ENCODE assay signal across 8 cellular contexts in the genomic region with DNA sequence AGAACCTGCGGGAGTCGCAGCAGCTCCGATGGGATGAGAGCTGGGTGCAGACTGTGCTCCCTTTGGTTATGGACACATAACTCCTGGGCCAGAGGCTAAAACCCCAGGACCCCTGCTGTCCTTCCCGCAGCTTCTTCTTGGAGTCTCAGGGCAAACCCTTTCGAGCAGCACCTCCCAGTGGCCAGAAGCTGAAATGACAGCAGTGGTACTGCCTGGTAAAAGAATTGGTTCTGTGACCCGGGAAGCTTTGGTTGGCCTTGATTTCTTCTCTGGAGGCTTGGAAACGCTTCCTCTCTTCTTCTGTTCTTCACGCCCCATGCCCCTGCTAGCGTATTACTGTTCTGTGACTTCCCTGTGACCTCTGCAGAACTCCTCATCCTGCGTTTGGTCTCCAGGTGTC. TPM values are rescaled to one million over a fixed set of nuclear protein-coding genes. Genes with fewer than 3 reads are reported as not detected.
DNase-seq lines count a peak whose midpoint lies in the region; ATAC-seq and TF ChIP-seq lines count a peak whose summit lies in the region.
"Not testable (repeated sequence)": the region's sequence is repeated elsewhere in the genome, so short reads cannot be mapped to it uniquely, and the experiment has no call there.

No MANE protein-coding gene starts in this region.

- H3K9me2 ChIP-seq in HCT116 (ENCODE audit: insufficient read depth) = not testable (repeated sequence)

- POLR2A ChIA-PET in HCT116 (lab: Charles Lee) = not testable (repeated sequence)

- H3K9me3 ChIP-seq in BE2C; HCT116 (ENCODE audit: control insufficient read depth in 1 of 2, insufficient read depth in 1 of 2, low read depth in 1 of 2, low read length in 2 of 2): not testable (repeated sequence)

- DNase-seq in BE2C = peak; percentile 70
- DNase-seq in HCT116 (ENCODE audit: low read depth, low spot score) = peak; percentile 29
- DNase-seq in NCI-H69 (lab: John Stamatoyannopoulos, UW) = peak; percentile 54
- DNase-seq in activated CD4-positive, CD25-positive, alpha-beta regulatory T cell treated with anti-CD3 and anti-CD28 coated beads, Interleukin-2, amount 50 U/mL, for 72 hours = peak; percentile 59
- peak in 39 of 58 donors; percentile 0 to 64 (median 15) for DNase-seq in anterior cingulate cortex (lab: John Stamatoyannopoulos, UW)
- DNase-seq in fibroblast of villous mesenchyme (ENCODE audit: low read depth) = peak; percentile 48
- peak; percentile 42 for DNase-seq in naive B cell
- peak; percentile 16 for DNase-seq in stimulated activated CD8-positive, alpha-beta memory T cell treated with anti-CD3 and anti-CD28 coated beads, Interleukin-15, amount 100 ng/mL, for 24 hours (ENCODE audit: low read depth)

- H3K27me3 Mint-ChIP-seq in naive B cell = not testable (repeated sequence)

- CTCF ChIA-PET in HCT116 (lab: Charles Lee) = interaction anchor here (1.1 kb wide), 3 partner anchors 9 to 109 kb away, joined by 3 to 4 read pairs (median 4); no protein-coding TSS in a partner anchor

- intact Hi-C loops in HCT116 (cut with micrococcal nuclease) = not testable (repeated sequence)

- H3K4me1 ChIP-seq in BE2C; HCT116 (ENCODE audit: control insufficient read depth in 1 of 2, insufficient read depth in 2 of 2, low read length in 2 of 2): not testable (repeated sequence)

- H3K4me1 Mint-ChIP-seq in naive B cell = not testable (repeated sequence)

- H3K9me3 Mint-ChIP-seq in naive B cell = not testable (repeated sequence)

- H3K4me2 ChIP-seq in HCT116 (ENCODE audit: low read length) = not testable (repeated sequence)

- peaks cover 0 to 14% of the 10 kb centered on the region in 2 donors for H3K36me3 Mint-ChIP-seq in naive B cell

- not testable (repeated sequence) for ATAC-seq in HCT116; naive B cell (ENCODE audit: low read depth in 2 of 2)

- H3K27ac Mint-ChIP-seq in naive B cell = not testable (repeated sequence)

- not testable (repeated sequence) for H3K4me3 Mint-ChIP-seq in naive B cell

- H3K27ac ChIP-seq in HCT116 (ENCODE audit: low read depth, low read length) = not testable (repeated sequence)

- peak; percentile 60 for TF ChIP-seq RAD21 in HCT116 (IDR thresholded peaks at IDR 0.05; ENCODE audit: low read depth)

- H3K4me3 ChIP-seq in BE2C (ENCODE audit: low read depth, low read length); HCT116 (replicated peaks in 1 of 2; ENCODE audit: low read depth in 1 of 2, low read length in 2 of 2); fibroblast of villous mesenchyme (ENCODE audit: low read depth, low read length): not testable (repeated sequence)

- H3K36me3 ChIP-seq in BE2C; HCT116 (ENCODE audit: control insufficient read depth in 1 of 2, insufficient read depth in 2 of 2, low read length in 2 of 2): not testable (repeated sequence)

- H2AFZ ChIP-seq in HCT116 (ENCODE audit: low read depth, low read length, poor library complexity, severe bottlenecking) = not testable (repeated sequence)

- RAD21 ChIA-PET in HCT116 (lab: Charles Lee; ENCODE audit: low non-redundant PET in 1 of 2, low total read pairs in 2 of 2, uncharacterized antibody in 2 of 2, unreplicated experiment in 2 of 2) = interaction anchor here in 1 of 2 experiments (0.7 kb wide), 1 partner anchor 127 kb away, joined by 3 read pairs; a partner anchor contains a TSS

- TF ChIP-seq POLR2A in HCT116 (IDR thresholded peaks at IDR 0.05; ENCODE audit: borderline replicate concordance, extremely low read depth, insufficient read depth, insufficient read length) = not testable (repeated sequence)

- H3K79me2 ChIP-seq in HCT116 (ENCODE audit: insufficient read depth, low read length) = not testable (repeated sequence)

- TF ChIP-seq CTCF in BE2C (IDR thresholded peaks at IDR 0.05; ENCODE audit: low read depth, low read length) = peak; percentile 67
- TF ChIP-seq CTCF in HCT116 (IDR thresholded peaks at IDR 0.05 in 2 of 3, conservative IDR thresholded peaks at IDR 0.05 in 1 of 3; ENCODE audit: borderline replicate concordance in 1 of 3, insufficient read depth in 1 of 3, low read depth in 2 of 3, low read length in 2 of 3) = peak; percentile 24 to 67 (median 57); a peak in 4 of 6 replicates
- peak; percentile 69 for TF ChIP-seq CTCF in fibroblast of villous mesenchyme (IDR thresholded peaks at IDR 0.05; ENCODE audit: insufficient read depth, low read depth, low read length)

- H4K20me1 ChIP-seq in HCT116 (ENCODE audit: insufficient read depth) = not testable (repeated sequence)

- not testable (repeated sequence) for BruUV-seq in HCT116 (replicated peaks; lab: Mats Ljungman, UMichigan)

- not testable (repeated sequence) for H3K9ac ChIP-seq in HCT116 (ENCODE audit: low read length)

- not testable (repeated sequence) for H3K27me3 ChIP-seq in BE2C; HCT116 (ENCODE audit: insufficient read depth, low read length)

RNA-seq across cellular contexts. Expression of a gene that starts 12.8 kb away (rescaled TPM):
- 30.6 TPM for polyA plus RNA-seq in BE2C (2012; ENCODE audit: insufficient read depth, insufficient read length, low read depth)
- total RNA-seq in HCT116 (2021; ENCODE audit: unreplicated experiment) (25.6 TPM), fibroblast of villous mesenchyme (8.1 and 11.7 TPM in 2 replicates)
- polyA plus RNA-seq in HCT116 (2012) = 14.0 and 15.6 TPM in 2 replicates
- polyA plus RNA-seq in naive B cell (ENCODE audit: low read depth in 6 of 6) = 10 to 100 TPM in 3 of 6 donors, 1 to 10 TPM in 3; 7.1 to 15.1 (median 10.1) TPM

RNA-seq across cellular contexts. Expression of a gene that starts 13.2 kb away (rescaled TPM):
- polyA plus RNA-seq in BE2C (2012; ENCODE audit: insufficient read depth, insufficient read length, low read depth) = 22.8 TPM
- total RNA-seq in HCT116 (2021; ENCODE audit: unreplicated experiment) (27.1 TPM), fibroblast of villous mesenchyme (39.9 and 41.9 TPM in 2 replicates)
- 13.2 and 16.4 TPM in 2 replicates for polyA plus RNA-seq in HCT116 (2012)
- polyA plus RNA-seq in naive B cell (ENCODE audit: low read depth in 6 of 6) = 10 to 100 TPM; 21.9 to 45.3 (median 27.3) TPM

RNA-seq across cellular contexts. Expression of a gene that starts 19.0 kb away (rescaled TPM):
- not detected for polyA plus RNA-seq in BE2C (2012; ENCODE audit: insufficient read depth, insufficient read length, low read depth)
- 0.49 TPM for total RNA-seq in HCT116 (2021; ENCODE audit: unreplicated experiment)
- not detected in 2 replicates for polyA plus RNA-seq in HCT116 (2012)
- total RNA-seq in fibroblast of villous mesenchyme = not detected in 2 replicates
- not detected for polyA plus RNA-seq in naive B cell (ENCODE audit: low read depth in 6 of 6)

RNA-seq across cellular contexts. Expression of a gene that starts 51.1 kb away (rescaled TPM):
- 7.0 TPM for polyA plus RNA-seq in BE2C (2012; ENCODE audit: insufficient read depth, insufficient read length, low read depth)
- total RNA-seq in HCT116 (2021; ENCODE audit: unreplicated experiment) (17.5 TPM), fibroblast of villous mesenchyme (17.3 and 18.0 TPM in 2 replicates)
- 9.9 and 11.4 TPM in 2 replicates for polyA plus RNA-seq in HCT116 (2012)
- polyA plus RNA-seq in naive B cell (ENCODE audit: low read depth in 6 of 6) = 10 to 100 TPM; 26.3 to 44.6 (median 33.1) TPM

Comparison
In these comparisons a context has a peak if more than half of its experiments do, and no peak if none do; other contexts are left out.
1. DNase-seq: peak in every context shown above with its lines; median percentile 70 in BE2C; 59 in activated CD4-positive, CD25-positive, alpha-beta regulatory T cell treated with anti-CD3 and anti-CD28 coated beads, Interleukin-2, amount 50 U/mL, for 72 hours; 54 in NCI-H69; 48 in fibroblast of villous mesenchyme; 42 in naive B cell; 29 in HCT116; 16 in stimulated activated CD8-positive, alpha-beta memory T cell treated with anti-CD3 and anti-CD28 coated beads, Interleukin-15, amount 100 ng/mL, for 24 hours; 15 in anterior cingulate cortex.